Comparison of ENCODE assay signal across 10 cellular contexts in genomic region chr1:99645199-99645598, GRCh38. TPM values are rescaled to one million over a fixed set of nuclear protein-coding genes. Genes with fewer than 3 reads are reported as not detected.
A peak's percentile ranks its signal among the peaks of the same experiment; 100 is the strongest.
DNase-seq lines count a peak whose midpoint lies in the region; ATAC-seq and TF ChIP-seq lines count a peak whose summit lies in the region.
"Had no signal": no experiment of that assay in that cellular context is flagged by ENCODE, and none has a peak within 500 bp of the region (broad histone marks: within the 10 kb centered on the region; RNA-seq: fewer than 3 reads in every experiment).

No MANE protein-coding gene starts in this region.

- H3K27me3 Mint-ChIP-seq in nephron (ENCODE audit: low read depth) (no peaks in the 10 kb centered on the region), endothelial cell (ENCODE audit: unreplicated experiment) (no peaks in the 10 kb centered on the region)

- DNase-seq in AG20443 (ENCODE audit: low spot score) (peak; percentile 67), NCI-H460 (ENCODE audit: extremely low read depth, low read depth) (peak; percentile 71), epithelial cell of proximal tubule (ENCODE audit: low read depth) (peak; percentile 67), endothelial cell (ENCODE audit: low spot score) (no peak)
- DNase-seq in activated CD4-positive, CD25-positive, alpha-beta regulatory T cell treated with anti-CD3 and anti-CD28 coated beads, Interleukin-2, amount 50 U/mL, for 72 hours: no peak
- no peak for DNase-seq in activated effector memory CD4-positive, alpha-beta T cell treated with Interleukin-2 at 50 U/mL for 16 hours
- DNase-seq: activated CD4-positive, alpha-beta memory T cell treated with anti-CD3 and anti-CD28 coated beads, Interleukin-2, amount 10 ng/mL, durations not matched to agents 7 days and 5 days; occipital lobe had no signal

- H3K4me3 Mint-ChIP-seq in nephron (peak overlapping the region in 2 of 3 experiments; percentile 85 to 86), endothelial cell (ENCODE audit: unreplicated experiment) (no peak overlapping the region)
- H3K4me3 Mint-ChIP-seq: activated CD4-positive, alpha-beta memory T cell treated with anti-CD3 and anti-CD28 coated beads, Interleukin-2, amount 10 ng/mL, durations not matched to agents 7 days and 5 days had no signal

- no peaks in the 10 kb centered on the region for H3K9me3 Mint-ChIP-seq in nephron
- no peaks in the 10 kb centered on the region for H3K9me3 Mint-ChIP-seq in endothelial cell (ENCODE audit: unreplicated experiment)
- H3K9me3 Mint-ChIP-seq: activated CD4-positive, alpha-beta memory T cell treated with anti-CD3 and anti-CD28 coated beads, Interleukin-2, amount 10 ng/mL, durations not matched to agents 7 days and 5 days had no signal

- no peak overlapping the region for H3K4me3 ChIP-seq in epithelial cell of proximal tubule (ENCODE audit: low read depth, low read length)

- H3K27ac Mint-ChIP-seq in nephron (peak overlapping the region; percentile 75 to 86 (median 84)), endothelial cell (ENCODE audit: unreplicated experiment) (no peak overlapping the region)
- H3K27ac Mint-ChIP-seq: activated CD4-positive, alpha-beta memory T cell treated with anti-CD3 and anti-CD28 coated beads, Interleukin-2, amount 10 ng/mL, durations not matched to agents 7 days and 5 days had no signal

- H3K4me1 Mint-ChIP-seq in nephron: peaks cover 46% of the 10 kb centered on the region
- H3K4me1 Mint-ChIP-seq in endothelial cell (ENCODE audit: unreplicated experiment): peaks cover 8% of the 10 kb centered on the region
- H3K4me1 Mint-ChIP-seq: activated CD4-positive, alpha-beta memory T cell treated with anti-CD3 and anti-CD28 coated beads, Interleukin-2, amount 10 ng/mL, durations not matched to agents 7 days and 5 days had no signal

- no peaks in the 10 kb centered on the region for H3K36me3 Mint-ChIP-seq in nephron (ENCODE audit: low read depth)
- no peaks in the 10 kb centered on the region for H3K36me3 Mint-ChIP-seq in endothelial cell (ENCODE audit: low read depth, unreplicated experiment)

- ATAC-seq in GM21529 (IDR thresholded peaks at IDR 0.05; ENCODE audit: unreplicated experiment): no peak

- no peak for TF ChIP-seq CTCF in epithelial cell of proximal tubule (conservative IDR thresholded peaks at IDR 0.05; ENCODE audit: low read depth, low read length)
- no peak for TF ChIP-seq CTCF in nephron (IDR thresholded peaks at IDR 0.05; ENCODE audit: unreplicated experiment in 3 of 3)
- TF ChIP-seq CTCF in endothelial cell (IDR thresholded peaks at IDR 0.05; ENCODE audit: unreplicated experiment): no peak

RNA-seq across cellular contexts. Expression of gene PALMD, which starts 0.7 kb away (rescaled TPM):
- 3.9 and 5.2 TPM in 2 replicates for total RNA-seq in NCI-H460 (2014; rRNA removed; shearing (Covaris generic))
- 2.4 and 2.9 TPM in 2 replicates for polyA plus RNA-seq in NCI-H460 (2014; cell fraction: nucleus; rRNA removed)
- 1.4 TPM in 1 of 2 replicates, not detected in the other for total RNA-seq in epithelial cell of proximal tubule
- 1.9 TPM for total RNA-seq in endothelial cell (ENCODE audit: unreplicated experiment)
- total RNA-seq: activated CD4-positive, alpha-beta memory T cell treated with anti-CD3 and anti-CD28 coated beads, Interleukin-2, amount 10 ng/mL, durations not matched to agents 7 days and 5 days had no signal

Comparison
In these comparisons a context has a peak if more than half of its experiments do, and no peak if none do; other contexts are left out.
1. DNase-seq: peak in AG20443 (single experiment), NCI-H460 (single experiment) and epithelial cell of proximal tubule (single experiment); none in endothelial cell (single experiment), activated CD4-positive, CD25-positive, alpha-beta regulatory T cell treated with anti-CD3 and anti-CD28 coated beads, Interleukin-2, amount 50 U/mL, for 72 hours (single experiment) and activated effector memory CD4-positive, alpha-beta T cell treated with Interleukin-2 at 50 U/mL for 16 hours (single experiment).